1 cellular context compared by ENCODE assay signal in the genomic region with DNA sequence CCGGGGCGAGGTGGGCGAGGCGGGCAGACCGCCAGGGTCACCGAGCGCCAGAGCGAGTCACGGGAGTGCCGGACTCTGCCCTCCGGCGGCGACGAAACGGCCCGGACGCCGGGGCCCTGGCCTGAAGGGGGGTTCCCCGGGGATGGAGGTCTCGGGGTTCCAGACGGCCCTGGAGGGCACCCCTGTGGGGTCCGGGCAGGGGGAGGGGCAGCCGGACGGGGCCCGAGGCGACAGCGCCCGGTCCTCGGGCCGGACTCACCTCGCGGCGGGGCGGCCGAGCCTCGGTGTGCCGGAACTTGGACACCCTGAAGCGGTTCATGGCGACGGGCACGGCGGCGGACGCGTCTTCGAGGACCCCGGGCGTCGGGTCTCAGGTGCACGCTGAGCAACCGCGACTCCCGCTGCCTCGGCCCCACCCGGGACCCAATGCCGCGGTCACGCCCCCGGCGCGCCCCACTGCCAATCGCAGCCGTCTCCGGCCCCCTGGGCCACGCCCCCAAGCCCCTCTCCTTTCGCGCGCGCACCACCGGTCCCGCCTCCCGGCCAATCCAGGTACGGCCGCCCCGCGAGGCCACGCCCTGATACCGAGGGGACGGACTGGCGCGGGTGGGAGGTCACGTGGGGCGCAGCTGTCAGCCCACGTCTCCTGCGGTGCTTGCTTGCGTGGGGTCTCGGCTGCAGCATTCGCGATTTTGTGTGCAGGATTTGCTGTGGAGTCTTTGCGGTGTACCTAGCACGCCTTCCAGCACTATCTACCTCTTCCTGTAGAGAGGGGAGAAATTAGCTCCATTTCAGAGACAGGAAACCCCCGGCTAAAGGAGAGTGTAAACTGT.
TF ChIP-seq lines count a peak whose summit lies in the region.

A gene (minus strand): TSS at position 397 of the 833 bp plus-strand sequence. CDS start 78 bp downstream, at position 319.

TF ChIP-seq in GM12878, 131 proteins besides CTCF, POLR2A, EP300 and RAD21 (continued from another document):
- TF ChIP-seq, protein P1, sequence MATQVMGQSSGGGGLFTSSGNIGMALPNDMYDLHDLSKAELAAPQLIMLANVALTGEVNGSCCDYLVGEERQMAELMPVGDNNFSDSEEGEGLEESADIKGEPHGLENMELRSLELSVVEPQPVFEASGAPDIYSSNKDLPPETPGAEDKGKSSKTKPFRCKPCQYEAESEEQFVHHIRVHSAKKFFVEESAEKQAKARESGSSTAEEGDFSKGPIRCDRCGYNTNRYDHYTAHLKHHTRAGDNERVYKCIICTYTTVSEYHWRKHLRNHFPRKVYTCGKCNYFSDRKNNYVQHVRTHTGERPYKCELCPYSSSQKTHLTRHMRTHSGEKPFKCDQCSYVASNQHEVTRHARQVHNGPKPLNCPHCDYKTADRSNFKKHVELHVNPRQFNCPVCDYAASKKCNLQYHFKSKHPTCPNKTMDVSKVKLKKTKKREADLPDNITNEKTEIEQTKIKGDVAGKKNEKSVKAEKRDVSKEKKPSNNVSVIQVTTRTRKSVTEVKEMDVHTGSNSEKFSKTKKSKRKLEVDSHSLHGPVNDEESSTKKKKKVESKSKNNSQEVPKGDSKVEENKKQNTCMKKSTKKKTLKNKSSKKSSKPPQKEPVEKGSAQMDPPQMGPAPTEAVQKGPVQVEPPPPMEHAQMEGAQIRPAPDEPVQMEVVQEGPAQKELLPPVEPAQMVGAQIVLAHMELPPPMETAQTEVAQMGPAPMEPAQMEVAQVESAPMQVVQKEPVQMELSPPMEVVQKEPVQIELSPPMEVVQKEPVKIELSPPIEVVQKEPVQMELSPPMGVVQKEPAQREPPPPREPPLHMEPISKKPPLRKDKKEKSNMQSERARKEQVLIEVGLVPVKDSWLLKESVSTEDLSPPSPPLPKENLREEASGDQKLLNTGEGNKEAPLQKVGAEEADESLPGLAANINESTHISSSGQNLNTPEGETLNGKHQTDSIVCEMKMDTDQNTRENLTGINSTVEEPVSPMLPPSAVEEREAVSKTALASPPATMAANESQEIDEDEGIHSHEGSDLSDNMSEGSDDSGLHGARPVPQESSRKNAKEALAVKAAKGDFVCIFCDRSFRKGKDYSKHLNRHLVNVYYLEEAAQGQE (IDR thresholded peaks at IDR 0.05; ENCODE audit: low read depth, low read length) = no peak
- TF ChIP-seq ZZZ3 (IDR thresholded peaks at IDR 0.05; ENCODE audit: control insufficient read depth, insufficient read length, low read depth) = no peak
- TF ChIP-seq MEF2B (IDR thresholded peaks at IDR 0.05; ENCODE audit: partially characterized antibody, poor library complexity, severe bottlenecking) = peak; percentile 37
- no peak for TF ChIP-seq BMI1 (IDR thresholded peaks at IDR 0.05; ENCODE audit: borderline replicate concordance)
- no peak for TF ChIP-seq NFIC (IDR thresholded peaks at IDR 0.05; ENCODE audit: low read depth, low read length)
- peak; percentile 31; the same call in 1 of the 2 replicates for TF ChIP-seq RUNX3 (IDR thresholded peaks at IDR 0.05; ENCODE audit: low read length)
- TF ChIP-seq FOXK2 (IDR thresholded peaks at IDR 0.05) = no peak
- TF ChIP-seq BACH1 (IDR thresholded peaks at IDR 0.05; ENCODE audit: borderline replicate concordance) = peak; percentile 98
- no peak for TF ChIP-seq RBBP5 (conservative IDR thresholded peaks at IDR 0.05)
- TF ChIP-seq, protein P2, sequence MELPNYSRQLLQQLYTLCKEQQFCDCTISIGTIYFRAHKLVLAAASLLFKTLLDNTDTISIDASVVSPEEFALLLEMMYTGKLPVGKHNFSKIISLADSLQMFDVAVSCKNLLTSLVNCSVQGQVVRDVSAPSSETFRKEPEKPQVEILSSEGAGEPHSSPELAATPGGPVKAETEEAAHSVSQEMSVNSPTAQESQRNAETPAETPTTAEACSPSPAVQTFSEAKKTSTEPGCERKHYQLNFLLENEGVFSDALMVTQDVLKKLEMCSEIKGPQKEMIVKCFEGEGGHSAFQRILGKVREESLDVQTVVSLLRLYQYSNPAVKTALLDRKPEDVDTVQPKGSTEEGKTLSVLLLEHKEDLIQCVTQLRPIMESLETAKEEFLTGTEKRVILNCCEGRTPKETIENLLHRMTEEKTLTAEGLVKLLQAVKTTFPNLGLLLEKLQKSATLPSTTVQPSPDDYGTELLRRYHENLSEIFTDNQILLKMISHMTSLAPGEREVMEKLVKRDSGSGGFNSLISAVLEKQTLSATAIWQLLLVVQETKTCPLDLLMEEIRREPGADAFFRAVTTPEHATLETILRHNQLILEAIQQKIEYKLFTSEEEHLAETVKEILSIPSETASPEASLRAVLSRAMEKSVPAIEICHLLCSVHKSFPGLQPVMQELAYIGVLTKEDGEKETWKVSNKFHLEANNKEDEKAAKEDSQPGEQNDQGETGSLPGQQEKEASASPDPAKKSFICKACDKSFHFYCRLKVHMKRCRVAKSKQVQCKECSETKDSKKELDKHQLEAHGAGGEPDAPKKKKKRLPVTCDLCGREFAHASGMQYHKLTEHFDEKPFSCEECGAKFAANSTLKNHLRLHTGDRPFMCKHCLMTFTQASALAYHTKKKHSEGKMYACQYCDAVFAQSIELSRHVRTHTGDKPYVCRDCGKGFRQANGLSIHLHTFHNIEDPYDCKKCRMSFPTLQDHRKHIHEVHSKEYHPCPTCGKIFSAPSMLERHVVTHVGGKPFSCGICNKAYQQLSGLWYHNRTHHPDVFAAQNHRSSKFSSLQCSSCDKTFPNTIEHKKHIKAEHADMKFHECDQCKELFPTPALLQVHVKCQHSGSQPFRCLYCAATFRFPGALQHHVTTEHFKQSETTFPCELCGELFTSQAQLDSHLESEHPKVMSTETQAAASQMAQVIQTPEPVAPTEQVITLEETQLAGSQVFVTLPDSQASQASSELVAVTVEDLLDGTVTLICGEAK (IDR thresholded peaks at IDR 0.05; ENCODE audit: borderline replicate concordance) = no peak
- TF ChIP-seq, protein P3, sequence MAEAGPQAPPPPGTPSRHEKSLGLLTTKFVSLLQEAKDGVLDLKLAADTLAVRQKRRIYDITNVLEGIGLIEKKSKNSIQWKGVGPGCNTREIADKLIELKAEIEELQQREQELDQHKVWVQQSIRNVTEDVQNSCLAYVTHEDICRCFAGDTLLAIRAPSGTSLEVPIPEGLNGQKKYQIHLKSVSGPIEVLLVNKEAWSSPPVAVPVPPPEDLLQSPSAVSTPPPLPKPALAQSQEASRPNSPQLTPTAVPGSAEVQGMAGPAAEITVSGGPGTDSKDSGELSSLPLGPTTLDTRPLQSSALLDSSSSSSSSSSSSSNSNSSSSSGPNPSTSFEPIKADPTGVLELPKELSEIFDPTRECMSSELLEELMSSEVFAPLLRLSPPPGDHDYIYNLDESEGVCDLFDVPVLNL (IDR thresholded peaks at IDR 0.05; ENCODE audit: low read depth, low read length) = peak; percentile 82
- no peak for TF ChIP-seq KDM1A (IDR thresholded peaks at IDR 0.05; ENCODE audit: borderline replicate concordance)
- TF ChIP-seq RAD51 (IDR thresholded peaks at IDR 0.05) = peak; percentile 96
- TF ChIP-seq STAT3 (IDR thresholded peaks at IDR 0.05; ENCODE audit: low read depth, low read length) = no peak
- no peak for TF ChIP-seq SMAD1 (IDR thresholded peaks at IDR 0.05; ENCODE audit: low read depth, partially characterized antibody)
- peak; percentile 51 for TF ChIP-seq GATAD2B (conservative IDR thresholded peaks at IDR 0.05; ENCODE audit: low read depth)
- TF ChIP-seq JUND (IDR thresholded peaks at IDR 0.05; ENCODE audit: low read depth, low read length) = no peak
- TF ChIP-seq SMAD5 (IDR thresholded peaks at IDR 0.05; ENCODE audit: low read depth) = no peak
- TF ChIP-seq NR2C1 (IDR thresholded peaks at IDR 0.05) = no peak; the same call in 1 of the 2 replicates
- 0 out of 2 replicates have a peak, but pooled peaks have one; percentile 9 for TF ChIP-seq ZNF217 (IDR thresholded peaks at IDR 0.05)
- 0 out of 2 replicates have a peak, but pooled peaks have one; percentile 76 for TF ChIP-seq RB1 (IDR thresholded peaks at IDR 0.05; ENCODE audit: borderline replicate concordance)
- TF ChIP-seq SRF (IDR thresholded peaks at IDR 0.05; ENCODE audit: low read depth in 2 of 2, low read length in 2 of 2) = no peak
- TF ChIP-seq ZNF24 (IDR thresholded peaks at IDR 0.05) = no peak
- TF ChIP-seq, protein P4, sequence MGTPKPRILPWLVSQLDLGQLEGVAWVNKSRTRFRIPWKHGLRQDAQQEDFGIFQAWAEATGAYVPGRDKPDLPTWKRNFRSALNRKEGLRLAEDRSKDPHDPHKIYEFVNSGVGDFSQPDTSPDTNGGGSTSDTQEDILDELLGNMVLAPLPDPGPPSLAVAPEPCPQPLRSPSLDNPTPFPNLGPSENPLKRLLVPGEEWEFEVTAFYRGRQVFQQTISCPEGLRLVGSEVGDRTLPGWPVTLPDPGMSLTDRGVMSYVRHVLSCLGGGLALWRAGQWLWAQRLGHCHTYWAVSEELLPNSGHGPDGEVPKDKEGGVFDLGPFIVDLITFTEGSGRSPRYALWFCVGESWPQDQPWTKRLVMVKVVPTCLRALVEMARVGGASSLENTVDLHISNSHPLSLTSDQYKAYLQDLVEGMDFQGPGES (IDR thresholded peaks at IDR 0.05) = peak; percentile 82
- TF ChIP-seq, protein P5, sequence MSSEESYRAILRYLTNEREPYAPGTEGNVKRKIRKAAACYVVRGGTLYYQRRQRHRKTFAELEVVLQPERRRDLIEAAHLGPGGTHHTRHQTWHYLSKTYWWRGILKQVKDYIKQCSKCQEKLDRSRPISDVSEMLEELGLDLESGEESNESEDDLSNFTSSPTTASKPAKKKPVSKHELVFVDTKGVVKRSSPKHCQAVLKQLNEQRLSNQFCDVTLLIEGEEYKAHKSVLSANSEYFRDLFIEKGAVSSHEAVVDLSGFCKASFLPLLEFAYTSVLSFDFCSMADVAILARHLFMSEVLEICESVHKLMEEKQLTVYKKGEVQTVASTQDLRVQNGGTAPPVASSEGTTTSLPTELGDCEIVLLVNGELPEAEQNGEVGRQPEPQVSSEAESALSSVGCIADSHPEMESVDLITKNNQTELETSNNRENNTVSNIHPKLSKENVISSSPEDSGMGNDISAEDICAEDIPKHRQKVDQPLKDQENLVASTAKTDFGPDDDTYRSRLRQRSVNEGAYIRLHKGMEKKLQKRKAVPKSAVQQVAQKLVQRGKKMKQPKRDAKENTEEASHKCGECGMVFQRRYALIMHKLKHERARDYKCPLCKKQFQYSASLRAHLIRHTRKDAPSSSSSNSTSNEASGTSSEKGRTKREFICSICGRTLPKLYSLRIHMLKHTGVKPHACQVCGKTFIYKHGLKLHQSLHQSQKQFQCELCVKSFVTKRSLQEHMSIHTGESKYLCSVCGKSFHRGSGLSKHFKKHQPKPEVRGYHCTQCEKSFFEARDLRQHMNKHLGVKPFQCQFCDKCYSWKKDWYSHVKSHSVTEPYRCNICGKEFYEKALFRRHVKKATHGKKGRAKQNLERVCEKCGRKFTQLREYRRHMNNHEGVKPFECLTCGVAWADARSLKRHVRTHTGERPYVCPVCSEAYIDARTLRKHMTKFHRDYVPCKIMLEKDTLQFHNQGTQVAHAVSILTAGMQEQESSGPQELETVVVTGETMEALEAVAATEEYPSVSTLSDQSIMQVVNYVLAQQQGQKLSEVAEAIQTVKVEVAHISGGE (CRISPR knock-in tag; IDR thresholded peaks at IDR 0.05) = no peak
- no peak for TF ChIP-seq SPI1 (IDR thresholded peaks at IDR 0.05; ENCODE audit: borderline replicate concordance, insufficient read depth, low read depth, low read length)
- TF ChIP-seq SUPT20H (IDR thresholded peaks at IDR 0.05; ENCODE audit: borderline replicate concordance, control insufficient read depth, low read depth, low read length) = no peak
- no peak for TF ChIP-seq TARDBP (IDR thresholded peaks at IDR 0.05; ENCODE audit: borderline replicate concordance)
